ENCODE assay signal across 16 cellular contexts in the genomic region with DNA sequence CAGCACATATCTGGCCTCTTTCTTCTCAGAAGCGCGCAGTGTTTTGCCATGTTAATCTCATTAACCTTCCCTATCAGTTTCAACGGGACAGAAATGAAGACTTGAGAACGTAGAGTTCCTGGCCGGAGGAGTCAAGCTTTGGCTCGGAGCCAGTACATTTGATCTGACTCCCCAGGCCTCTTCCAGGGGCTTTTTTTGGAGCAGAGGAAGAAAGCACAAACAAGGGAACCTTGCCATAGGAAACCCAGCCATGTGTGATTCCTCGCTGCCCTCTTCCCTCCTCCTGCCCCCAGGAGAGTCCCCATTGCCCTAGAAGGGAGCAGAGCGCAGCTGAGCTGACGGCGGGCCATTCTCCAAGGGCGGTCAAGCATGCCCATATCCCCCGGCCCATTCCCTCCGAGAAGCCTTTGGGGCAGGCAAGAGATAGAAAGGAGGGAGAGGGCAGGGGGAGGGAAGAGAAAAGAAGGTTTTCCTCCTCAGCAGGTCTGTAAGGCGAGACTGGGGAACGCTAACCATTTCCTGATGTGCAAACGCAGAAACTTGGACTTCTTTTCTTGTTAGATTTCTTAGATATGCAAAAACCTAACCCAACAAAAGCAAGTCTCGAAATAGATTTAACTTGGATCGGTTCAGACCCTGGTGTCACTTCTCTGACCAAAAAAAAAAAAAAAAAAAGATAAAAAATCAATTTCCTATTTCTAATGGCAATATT.
DNase-seq lines count a peak whose midpoint lies in the region; ATAC-seq and TF ChIP-seq lines count a peak whose summit lies in the region.
"Had no signal": no experiment of that assay in that cellular context is flagged by ENCODE, and none has a peak within 500 bp of the region (broad histone marks: within the 10 kb centered on the region; RNA-seq: fewer than 3 reads in every experiment).

No MANE protein-coding gene starts in this region.

- no peak for TF ChIP-seq CTCF in dorsolateral prefrontal cortex (IDR thresholded peaks at IDR 0.05 in 54 of 56, conservative IDR thresholded peaks at IDR 0.05 in 2 of 56; ENCODE audit: low read depth in 1 of 56, partially characterized antibody in 56 of 56)

- no peaks in the 10 kb centered on the region for H3K36me3 Mint-ChIP-seq in activated T-cell treated with anti-CD3 and anti-CD28 coated beads, Interleukin-2, amount 50 U/mL, for 72 hours (ENCODE audit: insufficient read depth in 2 of 2)
- H3K36me3 Mint-ChIP-seq: stimulated activated naive B cell treated with anti-CD40 and anti-IgM and Interleukin-4, amounts not matched to agents 10 μg/mL and 1 μg/mL and 100 μg/mL, for 72 hours; T-cell had no signal

- no peaks in the 10 kb centered on the region for H3K9me3 ChIP-seq in subcutaneous abdominal adipose tissue (ENCODE audit: control insufficient read depth in 5 of 5, low read length in 5 of 5)
- H3K9me3 ChIP-seq: Peyer's patch had no signal

- no peak overlapping the region for H3K27ac Mint-ChIP-seq in activated T-cell treated with anti-CD3 and anti-CD28 coated beads, Interleukin-2, amount 50 U/mL, for 72 hours
- H3K27ac Mint-ChIP-seq: stimulated activated naive B cell treated with anti-CD40 and anti-IgM and Interleukin-4, amounts not matched to agents 10 μg/mL and 1 μg/mL and 100 μg/mL, for 72 hours; T-cell had no signal

- no peaks in the 10 kb centered on the region for H3K9me3 Mint-ChIP-seq in activated T-cell treated with anti-CD3 and anti-CD28 coated beads, Interleukin-2, amount 50 U/mL, for 72 hours
- H3K9me3 Mint-ChIP-seq: stimulated activated naive B cell treated with anti-CD40 and anti-IgM and Interleukin-4, amounts not matched to agents 10 μg/mL and 1 μg/mL and 100 μg/mL, for 72 hours; T-cell had no signal

- H3K27ac ChIP-seq in dorsolateral prefrontal cortex (peak overlapping the region in 46 of 59 donors; percentile 1 to 83 (median 48)), subcutaneous abdominal adipose tissue (ENCODE audit: low read depth, low read length) (no peak overlapping the region)
- H3K27ac ChIP-seq: parathyroid adenoma, Peyer's patch had no signal

- H3K4me3 ChIP-seq in H7 (ENCODE audit: insufficient read depth, low read depth, low read length) (no peak overlapping the region), dorsolateral prefrontal cortex (peak overlapping the region in 23 of 59 donors; percentile 4 to 61 (median 27)), subcutaneous abdominal adipose tissue (ENCODE audit: low read depth in 1 of 5, low read length in 5 of 5) (peak overlapping the region in 4 of 5 donors; percentile 35 to 56 (median 44))
- H3K4me3 ChIP-seq: Peyer's patch had no signal

- H3K4me1 Mint-ChIP-seq in activated T-cell treated with anti-CD3 and anti-CD28 coated beads, Interleukin-2, amount 50 U/mL, for 72 hours (ENCODE audit: low read depth): no peaks in the 10 kb centered on the region
- H3K4me1 Mint-ChIP-seq: stimulated activated naive B cell treated with anti-CD40 and anti-IgM and Interleukin-4, amounts not matched to agents 10 μg/mL and 1 μg/mL and 100 μg/mL, for 72 hours; T-cell had no signal

- H3K27me3 Mint-ChIP-seq in activated T-cell treated with anti-CD3 and anti-CD28 coated beads, Interleukin-2, amount 50 U/mL, for 72 hours (ENCODE audit: low read depth): peaks cover 6% of the 10 kb centered on the region

- no peaks in the 10 kb centered on the region for H3K36me3 ChIP-seq in H7 (replicated peaks; ENCODE audit: control insufficient read depth, insufficient read depth, low read length)
- H3K36me3 ChIP-seq in subcutaneous abdominal adipose tissue (ENCODE audit: control insufficient read depth in 5 of 5, insufficient read depth in 5 of 5, low read length in 5 of 5): no peaks in the 10 kb centered on the region
- H3K36me3 ChIP-seq: Peyer's patch had no signal

- DNase-seq in H7 (peak; percentile 39), dorsolateral prefrontal cortex (peak in 1 of 10 donors; percentile 45), left kidney (ENCODE audit: low read depth, low spot score) (peak; percentile 90), islet precursor cell (no peak)
- DNase-seq in activated T-cell treated with anti-CD3 and anti-CD28 coated beads, Interleukin-2, amount 50 U/mL, for 72 hours: no peak
- DNase-seq: activated CD4-positive, alpha-beta T cell treated with anti-CD3 and anti-CD28 coated beads for 4 hours; mammary epithelial cell; NCI-H1092; NCI-H446; Peyer's patch; stimulated activated CD4-positive, alpha-beta T cell treated with anti-CD3 and anti-CD28 coated beads, Interleukin-4, amount 100 ng/mL, for 24 hours; stimulated activated naive B cell treated with anti-CD40 and anti-IgM and Interleukin-4, amounts not matched to agents 10 μg/mL and 1 μg/mL and 100 μg/mL, for 72 hours; T-cell had no signal

- H3K27me3 ChIP-seq in H7 (ENCODE audit: control insufficient read depth, insufficient read depth, low read length) (no peaks in the 10 kb centered on the region; the same call in 1 of the 2 replicates), dorsolateral prefrontal cortex (peaks cover 0 to 3% (median 0%) of the 10 kb centered on the region in 45 donors), subcutaneous abdominal adipose tissue (ENCODE audit: control insufficient read depth in 5 of 5, insufficient read depth in 4 of 5, low read length in 5 of 5) (no peaks in the 10 kb centered on the region)
- H3K27me3 ChIP-seq: Peyer's patch had no signal

- no peak for ATAC-seq in activated T-cell treated with anti-CD3 and anti-CD28 coated beads, Interleukin-2, amount 50 U/mL, for 72 hours (replicated peaks in 1 of 2)
- ATAC-seq in GM19035 (IDR thresholded peaks at IDR 0.05; ENCODE audit: unreplicated experiment): no peak
- ATAC-seq: stimulated activated naive B cell treated with anti-CD40 and anti-IgM and Interleukin-4, amounts not matched to agents 10 μg/mL and 1 μg/mL and 100 μg/mL, for 72 hours; T-cell had no signal

- no peak overlapping the region for H3K4me3 Mint-ChIP-seq in activated T-cell treated with anti-CD3 and anti-CD28 coated beads, Interleukin-2, amount 50 U/mL, for 72 hours
- H3K4me3 Mint-ChIP-seq: stimulated activated naive B cell treated with anti-CD40 and anti-IgM and Interleukin-4, amounts not matched to agents 10 μg/mL and 1 μg/mL and 100 μg/mL, for 72 hours; T-cell had no signal

- intact Hi-C loops in dorsolateral prefrontal cortex (cut with DNase I): no loop called here

- H3K4me1 ChIP-seq in subcutaneous abdominal adipose tissue (ENCODE audit: control insufficient read depth in 5 of 5, insufficient read depth in 5 of 5, low read length in 5 of 5): peaks cover 3 to 39% (median 20%) of the 10 kb centered on the region in 5 donors
- H3K4me1 ChIP-seq: parathyroid adenoma, Peyer's patch had no signal

- H3K9ac ChIP-seq in subcutaneous abdominal adipose tissue (ENCODE audit: low read length in 5 of 5): no peak overlapping the region
- H3K9ac ChIP-seq: parathyroid adenoma had no signal

Comparison
In these comparisons a context has a peak if more than half of its experiments do, and no peak if none do; other contexts are left out.
1. DNase-seq: peak in H7 (single experiment) and left kidney (single experiment); none in activated T-cell treated with anti-CD3 and anti-CD28 coated beads, Interleukin-2, amount 50 U/mL, for 72 hours (0 of 2) and islet precursor cell (single experiment).